Comparison of ENCODE assay signal across 22 cellular contexts in the genomic region with DNA sequence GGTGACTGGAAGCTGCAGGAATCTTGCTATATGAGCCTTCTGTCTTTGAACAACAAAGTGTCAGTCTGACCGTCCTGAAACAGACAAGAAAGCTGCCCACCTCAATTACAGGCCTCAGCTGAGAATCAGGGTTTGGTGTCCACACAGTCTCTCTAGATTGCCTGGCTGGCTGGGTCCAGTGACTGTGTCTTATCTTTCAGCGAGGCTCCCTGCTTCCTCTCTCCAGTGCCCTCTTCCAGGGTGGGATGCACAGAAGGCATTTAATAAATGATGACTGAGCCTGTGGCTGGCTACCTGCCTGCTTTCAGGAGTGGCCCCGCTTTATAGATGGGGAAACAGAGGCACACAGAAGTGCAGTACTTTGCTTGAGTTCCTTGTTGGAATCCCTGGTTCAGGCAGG. TPM values are rescaled to one million over a fixed set of nuclear protein-coding genes. Genes with fewer than 3 reads are reported as not detected.
DNase-seq lines count a peak whose midpoint lies in the region; ATAC-seq, FAIRE-seq and TF ChIP-seq lines count a peak whose summit lies in the region.
"Had no signal": no experiment of that assay in that cellular context is flagged by ENCODE, and none has a peak within 500 bp of the region (broad histone marks: within the 10 kb centered on the region; RNA-seq: fewer than 3 reads in every experiment).

No MANE protein-coding gene starts in this region.

- no peak overlapping the region for H4K5ac ChIP-seq in H1 (ENCODE audit: insufficient read length, low read depth, low read length)

- H3K9me3 Mint-ChIP-seq in GM23338 (no peaks in the 10 kb centered on the region), neural progenitor cell (no peaks in the 10 kb centered on the region)
- H3K9me3 Mint-ChIP-seq: CD4-positive, alpha-beta memory T cell had no signal

- no peak for ATAC-seq in GM23338
- no peak for ATAC-seq in HG02938 (IDR thresholded peaks at IDR 0.05; ENCODE audit: unreplicated experiment)

- in situ Hi-C loops in GM13977 (cut with MboI; ENCODE audit: low pct_unique_long_range_greater_than_20kb, low sequenced_read_pairs, unreplicated experiment): no loop called here

- H3K4me3 Mint-ChIP-seq in GM23338 (no peak overlapping the region), neural progenitor cell (no peak overlapping the region)
- H3K4me3 Mint-ChIP-seq: CD4-positive, alpha-beta memory T cell had no signal

- no peaks in the 10 kb centered on the region for H3K79me1 ChIP-seq in H1 (ENCODE audit: low read depth, low read length)

- peaks cover 15% of the 10 kb centered on the region for H3K4me1 Mint-ChIP-seq in GM23338
- H3K4me1 Mint-ChIP-seq in neural progenitor cell: peaks cover 29% of the 10 kb centered on the region
- H3K4me1 Mint-ChIP-seq: CD4-positive, alpha-beta memory T cell had no signal

- H4K8ac ChIP-seq in H1 (ENCODE audit: extremely low read depth, insufficient read depth, low read length): no peak overlapping the region

- H2BK12ac ChIP-seq in H1 (ENCODE audit: low read depth, low read length): no peak overlapping the region

- TF ChIP-seq CTCF in GM23338 (conservative IDR thresholded peaks at IDR 0.05; ENCODE audit: low read depth in 2 of 2) (no peak), H1 (IDR thresholded peaks at IDR 0.05; ENCODE audit: control extremely low read depth in 1 of 3, insufficient read depth in 1 of 3, low read depth in 1 of 3, low read length in 3 of 3) (no peak), neural progenitor cell (IDR thresholded peaks at IDR 0.05) (no peak), GM13977 (IDR thresholded peaks at IDR 0.05; ENCODE audit: extremely low read depth, insufficient read depth, missing control alignments) (no peak)

- H3K9ac ChIP-seq in HUES6 (ENCODE audit: low read length): peak overlapping the region; percentile 8
- H3K9ac ChIP-seq in H1 (replicated peaks in 1 of 4; ENCODE audit: extremely low read depth in 1 of 4, low read depth in 3 of 4, low read length in 3 of 4): no peak overlapping the region
- no peak overlapping the region for H3K9ac ChIP-seq in neural progenitor cell
- H3K9ac ChIP-seq: BLaER1 treated with 17β-estradiol and CSF1 and Interleukin-3, amounts not matched to agents 10 nM and 100 nM had no signal

- 87% methylated on average over 3 of the region's 3 CpGs; no CpG with 5 or more reads in 1 of the 2 experiments for WGBS in H1 (ENCODE audit: extremely low coverage in 1 of 2, insufficient coverage in 1 of 2, insufficient read length in 1 of 2, insufficient replicate concordance in 2 of 2, low coverage in 1 of 2, low lambda C conversion rate in 2 of 2, missing lambda C conversion rate in 1 of 2), 2 experiments

- no peak overlapping the region for H3K18ac ChIP-seq in H1 (ENCODE audit: extremely low read depth, low read length)

- FAIRE-seq in H1 (lab: Jason Lieb, UNC) (no peak), urothelium cell line (lab: Jason Lieb, UNC) (no peak)
- FAIRE-seq: A549, GM12891, H54 had no signal

- H4K20me1 ChIP-seq in GM23338 (replicated peaks; ENCODE audit: insufficient read depth) (no peaks in the 10 kb centered on the region), H1 (replicated peaks in 1 of 2; ENCODE audit: control insufficient read depth in 1 of 2, insufficient read depth in 2 of 2, low read length in 2 of 2) (no peaks in the 10 kb centered on the region), neural progenitor cell (ENCODE audit: low read depth) (no peaks in the 10 kb centered on the region)
- H4K20me1 ChIP-seq: BLaER1 treated with 17β-estradiol and CSF1 and Interleukin-3, amounts not matched to agents 10 nM and 100 nM had no signal

- H3F3A ChIP-seq in GM23338 (replicated peaks; ENCODE audit: low read depth) (no peaks in the 10 kb centered on the region), neural progenitor cell (ENCODE audit: low read depth) (peaks cover 23% of the 10 kb centered on the region)

- no peak overlapping the region for H3K56ac ChIP-seq in H1 (replicated peaks; ENCODE audit: insufficient read length, low read depth, low read length)

- POLR2A ChIA-PET in H1 (lab: Charles Lee; ENCODE audit: partially characterized antibody): interaction anchor here (0.9 to 1.3 kb wide), 4 partner anchors 11 to 54 kb away, joined by 3 to 4 read pairs (median 4); no protein-coding TSS in a partner anchor

- H3K27ac ChIP-seq in GM23338 (ENCODE audit: low read depth): no peak overlapping the region
- H3K27ac ChIP-seq in HUES6 (ENCODE audit: low read depth, low read length): no peak overlapping the region
- H3K27ac ChIP-seq in H1 (ENCODE audit: low read depth, low read length): no peak overlapping the region
- no peak overlapping the region for H3K27ac ChIP-seq in neural progenitor cell
- H3K27ac ChIP-seq: A549; BLaER1 treated with 17β-estradiol and CSF1 and Interleukin-3, amounts not matched to agents 10 nM and 100 nM had no signal

- no peak overlapping the region for H2AK5ac ChIP-seq in H1 (ENCODE audit: low read depth, low read length)

- H2BK5ac ChIP-seq in H1 (ENCODE audit: low read depth, low read length): no peak overlapping the region

- H3K4me2 ChIP-seq in GM23338 (no peak overlapping the region), H1 (ENCODE audit: insufficient read depth in 1 of 2, low read depth in 2 of 2, low read length in 2 of 2) (no peak overlapping the region), neural progenitor cell (no peak overlapping the region)
- H3K4me2 ChIP-seq: A549; BLaER1 treated with 17β-estradiol and CSF1 and Interleukin-3, amounts not matched to agents 10 nM and 100 nM had no signal

- peak overlapping the region; percentile 78; the same call in 1 of the 2 replicates for H2BK15ac ChIP-seq in H1 (ENCODE audit: low read length)

- no peak overlapping the region for H2BK20ac ChIP-seq in H1 (ENCODE audit: low read length)

- H3K4me3 ChIP-seq in GM23338 (no peak overlapping the region), HUES6 (ENCODE audit: low read depth, low read length) (no peak overlapping the region), H1 (ENCODE audit: extremely low read depth in 1 of 4, insufficient read depth in 2 of 4, low read depth in 3 of 4, low read length in 4 of 4) (no peak overlapping the region), neural progenitor cell (no peak overlapping the region)
- H3K4me3 ChIP-seq: A549; BLaER1 treated with 17β-estradiol and CSF1 and Interleukin-3, amounts not matched to agents 10 nM and 100 nM; HAP-1 had no signal

- H2BK120ac ChIP-seq in H1 (replicated peaks; ENCODE audit: low read depth, low read length): no peak overlapping the region

- H2AFZ ChIP-seq in GM23338 (peak overlapping the region; percentile 57), H1 (ENCODE audit: low read length) (no peak overlapping the region), neural progenitor cell (replicated peaks) (peak overlapping the region; percentile 98)

- H3K36me3 ChIP-seq in GM23338 (ENCODE audit: insufficient read depth): no peaks in the 10 kb centered on the region
- no peaks in the 10 kb centered on the region for H3K36me3 ChIP-seq in HUES6 (ENCODE audit: control insufficient read depth, insufficient read depth, low read length)
- H3K36me3 ChIP-seq in H1 (ENCODE audit: control insufficient read depth in 2 of 4, insufficient read depth in 4 of 4, low read length in 3 of 4): no peaks in the 10 kb centered on the region
- H3K36me3 ChIP-seq in neural progenitor cell: no peaks in the 10 kb centered on the region
- H3K36me3 ChIP-seq: BE2C; BLaER1 treated with 17β-estradiol and CSF1 and Interleukin-3, amounts not matched to agents 10 nM and 100 nM; HAP-1 had no signal

- no peak overlapping the region for H3K23ac ChIP-seq in H1 (ENCODE audit: insufficient read length)

- H3K4me1 ChIP-seq in GM23338 (ENCODE audit: insufficient read depth) (no peaks in the 10 kb centered on the region; the same call in 1 of the 2 replicates), HUES6 (ENCODE audit: control insufficient read depth, insufficient read depth, low read length) (peaks cover 20% of the 10 kb centered on the region), H1 (replicated peaks in 1 of 4; ENCODE audit: control insufficient read depth in 3 of 4, insufficient read depth in 4 of 4, low read length in 3 of 4) (peaks cover 0 to 6% (median 2%) of the 10 kb centered on the region in 4 experiments; a peak in 3 of 7 replicates), neural progenitor cell (peaks cover 22% of the 10 kb centered on the region)
- H3K4me1 ChIP-seq: A549; BLaER1 treated with 17β-estradiol and CSF1 and Interleukin-3, amounts not matched to agents 10 nM and 100 nM had no signal

- H3K9me2 ChIP-seq in GM23338 (ENCODE audit: insufficient read depth): no peaks in the 10 kb centered on the region

- CTCF ChIA-PET in H1 (lab: Charles Lee; ENCODE audit: partially characterized antibody): interaction anchor here (1.0 to 3.8 kb wide), 14 partner anchors 12 to 145 kb away, joined by 3 to 44 read pairs (median 6); a partner anchor contains a TSS

- H3K79me2 ChIP-seq in GM23338 (replicated peaks; ENCODE audit: insufficient read depth): no peaks in the 10 kb centered on the region
- H3K79me2 ChIP-seq in H1 (ENCODE audit: control insufficient read depth in 1 of 2, insufficient read depth in 2 of 2, low read length in 2 of 2): no peaks in the 10 kb centered on the region
- H3K79me2 ChIP-seq in neural progenitor cell (ENCODE audit: low read depth): no peaks in the 10 kb centered on the region

- no peak for TF ChIP-seq RAD21 in H1 (IDR thresholded peaks at IDR 0.05 in 1 of 2, conservative IDR thresholded peaks at IDR 0.05 in 1 of 2; ENCODE audit: low read depth in 2 of 2, low read length in 2 of 2)

- no peaks in the 10 kb centered on the region for H3K9me3 ChIP-seq in HUES6 (ENCODE audit: control insufficient read depth, insufficient read depth, low read depth, low read length)
- no peaks in the 10 kb centered on the region for H3K9me3 ChIP-seq in H1 (ENCODE audit: insufficient read depth in 2 of 2, low read depth in 1 of 2, low read length in 1 of 2)
- no peaks in the 10 kb centered on the region for H3K9me3 ChIP-seq in neural progenitor cell (ENCODE audit: low read depth)
- H3K9me3 ChIP-seq: A549; BE2C; BLaER1 treated with 17β-estradiol and CSF1 and Interleukin-3, amounts not matched to agents 10 nM and 100 nM; HAP-1 had no signal

- H3K27ac Mint-ChIP-seq in GM23338 (no peak overlapping the region), neural progenitor cell (no peak overlapping the region)
- H3K27ac Mint-ChIP-seq: CD4-positive, alpha-beta memory T cell had no signal

- TF ChIP-seq POLR2A in H1 (IDR thresholded peaks at IDR 0.05; ENCODE audit: control extremely low read depth in 1 of 2, low read depth in 2 of 2, low read length in 2 of 2): no peak

- H3K27me3 ChIP-seq in GM23338 (ENCODE audit: insufficient read depth) (no peaks in the 10 kb centered on the region), HUES6 (ENCODE audit: control insufficient read depth, insufficient read depth, low read length) (no peaks in the 10 kb centered on the region), H1 (replicated peaks in 1 of 4; ENCODE audit: control insufficient read depth in 3 of 4, extremely low read depth in 1 of 4, insufficient read depth in 3 of 4, low read length in 3 of 4) (peaks cover 0 to 2% (median 0%) of the 10 kb centered on the region in 4 experiments; a peak in 1 of 7 replicates), neural progenitor cell (no peaks in the 10 kb centered on the region)
- H3K27me3 ChIP-seq: BE2C; BLaER1 treated with 17β-estradiol and CSF1 and Interleukin-3, amounts not matched to agents 10 nM and 100 nM had no signal

- no peak overlapping the region for H3K14ac ChIP-seq in H1 (ENCODE audit: insufficient read length)

- no peak overlapping the region for H4K91ac ChIP-seq in H1 (replicated peaks; ENCODE audit: insufficient read length, low read length)

- no peak overlapping the region for H3K4ac ChIP-seq in H1 (replicated peaks; ENCODE audit: insufficient read length, low read depth, low read length)

- no peak for TF ChIP-seq EP300 in H1 (IDR thresholded peaks at IDR 0.05; ENCODE audit: borderline replicate concordance in 1 of 2, low read depth in 2 of 2, low read length in 2 of 2)

- H3K36me3 Mint-ChIP-seq in GM23338 (ENCODE audit: low read depth) (no peaks in the 10 kb centered on the region), neural progenitor cell (no peaks in the 10 kb centered on the region)
- H3K36me3 Mint-ChIP-seq: CD4-positive, alpha-beta memory T cell had no signal

- DNase-seq in GM23338 (ENCODE audit: low spot score): no peak
- no peak for DNase-seq in H1 (ENCODE audit: low read depth in 1 of 2, low spot score in 2 of 2)
- no peak for DNase-seq in neural progenitor cell (ENCODE audit: low spot score)
- DNase-seq in GM13977 (ENCODE audit: low spot score): no peak
- DNase-seq in urothelium cell line (ENCODE audit: low spot score): no peak
- no peak for DNase-seq in NAMALWA (ENCODE audit: low spot score)
- DNase-seq: 8988T; AML-193; BE2C; Calu3; CD4-positive, alpha-beta memory T cell; COR-L47; DMS79 treated with DMSO at 0.1 percent for 48 hours; GF-D8 had no signal

- H3K27me3 Mint-ChIP-seq in GM23338 (ENCODE audit: insufficient read depth, low read depth, poor library complexity) (peaks cover 3% of the 10 kb centered on the region), neural progenitor cell (ENCODE audit: insufficient read depth, low read depth) (peaks cover 28% of the 10 kb centered on the region)

- H3K23me2 ChIP-seq in H1 (ENCODE audit: low read depth, low read length): no peaks in the 10 kb centered on the region

RNA-seq across cellular contexts. Expression of a gene that starts 27.4 kb away (rescaled TPM):
- total RNA-seq in GM23338 (2014; rRNA removed; shearing (Covaris generic)): 6.2 and 6.3 TPM in 2 replicates
- 1.6 and 2.7 TPM in 2 replicates for polyA plus RNA-seq in GM23338 (2016; fragmentation: Nextera tagmentation; extraction: Ambion mirVana)
- total RNA-seq in H1 (2021; fragmentation: NEBNext Ultra II Directional; extraction: Animal tissue kit (Norgen Biotek cat#: 25700)): 3.9 and 4.1 TPM in 2 replicates
- 1.1 and 1.7 TPM in 2 replicates for polyA plus RNA-seq in H1 (2011; rRNA removed)
- polyA plus RNA-seq in H1 (2011; cell fraction: cytosol; rRNA removed): 1.5 TPM
- polyA plus RNA-seq in H1 (2011; cell fraction: nucleus; rRNA removed): 2.1 TPM
- polyA plus RNA-seq in H1 (2012, experiment 1 of 2): 1.0 to 2.0 TPM (median 1.2 TPM) in 4 replicates
- 0.62 TPM for polyA plus RNA-seq in H1 (2012, experiment 2 of 2)
- 2.9 TPM for polyA plus RNA-seq in H1 (2013, experiment 1 of 2)
- polyA plus RNA-seq in H1 (2013, experiment 2 of 2): 3.8 TPM
- 0.98 and 1.4 TPM in 2 replicates for polyA minus RNA-seq in H1 (2011; rRNA and poly(A)+ RNA removed)
- polyA minus RNA-seq in H1 (2011; cell fraction: cytosol; rRNA and poly(A)+ RNA removed): not detected
- polyA minus RNA-seq in H1 (2011; cell fraction: nucleus; rRNA and poly(A)+ RNA removed): 1.4 TPM
- 17.6 and 32.2 TPM in 2 replicates for total RNA-seq in neural progenitor cell (ENCODE audit: low replicate concordance)
- total RNA-seq: Calu3; CD4-positive, alpha-beta memory T cell; Daoy had no signal
- polyA plus RNA-seq: CD4-positive, alpha-beta memory T cell had no signal

RNA-seq across cellular contexts. Expression of a gene that starts 34.8 kb away (rescaled TPM):
- 258 and 345 TPM in 2 replicates for total RNA-seq in GM23338 (2014; rRNA removed; shearing (Covaris generic))
- polyA plus RNA-seq in GM23338 (2016; fragmentation: Nextera tagmentation; extraction: Ambion mirVana) (31.5 and 32.2 TPM in 2 replicates), H1 (2011; rRNA removed) (127 and 218 TPM in 2 replicates)
- total RNA-seq in H1 (2021; fragmentation: NEBNext Ultra II Directional; extraction: Animal tissue kit (Norgen Biotek cat#: 25700)): 175 and 177 TPM in 2 replicates
- 212 TPM for polyA plus RNA-seq in H1 (2011; cell fraction: cytosol; rRNA removed)
- polyA plus RNA-seq in H1 (2011; cell fraction: nucleus; rRNA removed): 161 TPM
- 128 to 179 TPM (median 167 TPM) in 4 replicates for polyA plus RNA-seq in H1 (2012, experiment 1 of 2)
- polyA plus RNA-seq in H1 (2012, experiment 2 of 2): 207 TPM
- 148 TPM for polyA plus RNA-seq in H1 (2013, experiment 1 of 2)
- 152 TPM for polyA plus RNA-seq in H1 (2013, experiment 2 of 2)
- polyA minus RNA-seq in H1 (2011; rRNA and poly(A)+ RNA removed): 65.5 and 89.5 TPM in 2 replicates
- polyA minus RNA-seq in H1 (2011; cell fraction: cytosol; rRNA and poly(A)+ RNA removed): 40.7 TPM
- polyA minus RNA-seq in H1 (2011; cell fraction: nucleus; rRNA and poly(A)+ RNA removed): 29.7 TPM
- 93.1 and 149 TPM in 2 replicates for total RNA-seq in neural progenitor cell (ENCODE audit: low replicate concordance)

RNA-seq across cellular contexts. Expression of a gene that starts 53.5 kb away (rescaled TPM):
- total RNA-seq in GM23338 (2014; rRNA removed; shearing (Covaris generic)): 15.0 and 18.6 TPM in 2 replicates
- polyA plus RNA-seq in GM23338 (2016; fragmentation: Nextera tagmentation; extraction: Ambion mirVana) (8.0 and 10.1 TPM in 2 replicates), H1 (2011; rRNA removed) (29.0 and 42.8 TPM in 2 replicates)
- total RNA-seq in H1 (2021; fragmentation: NEBNext Ultra II Directional; extraction: Animal tissue kit (Norgen Biotek cat#: 25700)): 29.6 and 32.8 TPM in 2 replicates
- 37.8 TPM for polyA plus RNA-seq in H1 (2011; cell fraction: cytosol; rRNA removed)
- 26.7 TPM for polyA plus RNA-seq in H1 (2011; cell fraction: nucleus; rRNA removed)
- 29.6 to 39.3 TPM (median 34.2 TPM) in 4 replicates for polyA plus RNA-seq in H1 (2012, experiment 1 of 2)
- polyA plus RNA-seq in H1 (2012, experiment 2 of 2): 19.8 TPM
- 13.7 TPM for polyA plus RNA-seq in H1 (2013, experiment 1 of 2)
- polyA plus RNA-seq in H1 (2013, experiment 2 of 2): 14.1 TPM
- polyA minus RNA-seq in H1 (2011; rRNA and poly(A)+ RNA removed): 84.3 and 109 TPM in 2 replicates
- 21.6 TPM for polyA minus RNA-seq in H1 (2011; cell fraction: cytosol; rRNA and poly(A)+ RNA removed)
- polyA minus RNA-seq in H1 (2011; cell fraction: nucleus; rRNA and poly(A)+ RNA removed): 23.5 TPM
- total RNA-seq in neural progenitor cell (ENCODE audit: low replicate concordance): 36.3 and 46.0 TPM in 2 replicates
